8 cellular contexts compared by ENCODE assay signal in the genomic region with DNA sequence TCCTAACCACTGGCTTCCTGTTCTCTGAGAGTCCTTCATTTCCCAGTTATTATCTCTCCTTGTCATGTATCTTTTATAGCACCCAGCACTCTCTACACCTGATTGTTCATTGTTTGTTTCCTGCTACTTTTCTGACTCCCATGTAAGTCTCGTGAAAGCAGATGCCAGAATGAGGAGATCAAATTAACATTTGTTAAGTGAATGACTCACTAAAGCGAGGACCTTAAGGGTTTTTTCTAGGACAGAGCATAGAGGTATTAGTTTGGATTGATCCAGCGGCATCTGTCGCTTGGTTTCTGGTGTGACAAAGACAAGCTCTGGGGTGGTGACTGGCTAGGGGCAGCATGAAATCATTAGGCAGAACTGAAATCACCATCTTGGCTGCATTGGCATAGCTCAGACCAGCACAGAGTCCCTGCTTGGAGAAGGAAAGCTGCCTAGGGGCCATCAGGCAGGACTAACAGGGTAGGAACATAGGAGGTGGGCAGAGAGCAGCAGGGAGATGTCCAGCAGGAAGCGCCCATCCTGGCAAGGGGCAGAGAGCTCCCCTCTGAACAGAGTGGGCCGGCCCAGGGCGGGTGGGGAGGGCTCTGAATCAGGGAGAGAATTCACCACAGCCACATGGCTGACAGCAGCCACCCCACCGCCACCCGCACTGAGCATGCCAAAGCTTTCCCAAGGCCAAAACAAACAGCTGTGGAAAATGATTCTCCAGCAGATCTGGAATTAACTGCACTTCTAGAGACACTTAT.
DNase-seq lines count a peak whose midpoint lies in the region; ATAC-seq and TF ChIP-seq lines count a peak whose summit lies in the region.

No MANE protein-coding gene starts in this region.

- peaks cover 11% of the 10 kb centered on the region for H3K4me1 ChIP-seq in IMR-90 (ENCODE audit: control insufficient read depth, insufficient read depth, low read length)

- no peak overlapping the region for H3K9ac ChIP-seq in IMR-90 (ENCODE audit: low read depth, low read length)

- TF ChIP-seq POLR2A in IMR-90 (IDR thresholded peaks at IDR 0.05; ENCODE audit: low read depth, low read length), result no peak

- 0 out of 2 replicates have a peak overlapping the region, but pooled peaks have one; percentile 9 for H2AK5ac ChIP-seq in IMR-90 (ENCODE audit: low read depth, low read length)

- peak overlapping the region; percentile 66 for H2AK9ac ChIP-seq in IMR-90 (replicated peaks; ENCODE audit: low read depth, low read length, poor library complexity)

- no peak overlapping the region for H3K56ac ChIP-seq in IMR-90 (ENCODE audit: extremely low read depth, insufficient read depth, low read length)

- WGBS in IMR-90 (ENCODE audit: extremely low coverage in 2 of 2, insufficient read length in 1 of 2), 2 experiments, result 80% methylated on average over 2 of the region's 9 CpGs; no CpG with 5 or more reads in 1 of the 2 experiments

- peak overlapping the region; percentile 40; the same call in 1 of the 2 replicates for H3K14ac ChIP-seq in IMR-90 (replicated peaks; ENCODE audit: low read depth, low read length)

- no peak overlapping the region for H2BK5ac ChIP-seq in IMR-90 (ENCODE audit: low read depth, low read length, poor library complexity, severe bottlenecking)

- H2AFZ ChIP-seq in IMR-90 (replicated peaks; ENCODE audit: low read length, poor library complexity), result peak overlapping the region; percentile 83

- H3K4ac ChIP-seq in IMR-90 (ENCODE audit: low read depth, low read length), result peak overlapping the region; percentile 5; the same call in 1 of the 2 replicates

- 0 out of 3 replicates have a peak overlapping the region, but pooled peaks have one; percentile 44 for H2BK15ac ChIP-seq in IMR-90 (ENCODE audit: low read depth, low read length)

- peak overlapping the region; percentile 52; the same call in 1 of the 2 replicates for H3K18ac ChIP-seq in IMR-90 (ENCODE audit: low read depth, low read length)

- DNase-seq in AG08395 (ENCODE audit: low spot score), result peak; percentile 82
- peak; percentile 46 for DNase-seq in IMR-90
- DNase-seq in T1000 (lab: John Stamatoyannopoulos, UW), result peak; percentile 10
- peak; percentile 28 for DNase-seq in iPS DF 19.7 (ENCODE audit: low read depth, low spot score)
- no peak for DNase-seq in germinal center (ENCODE audit: low spot score)
- DNase-seq in NCI-H526 (lab: John Stamatoyannopoulos, UW), result no peak
- no peak for DNase-seq in brain microvascular endothelial cell

- peak overlapping the region; percentile 55; the same call in 1 of the 2 replicates for H3K4me2 ChIP-seq in IMR-90 (ENCODE audit: low read depth, low read length)

- H4K20me1 ChIP-seq in IMR-90 (ENCODE audit: insufficient read depth, low read length), result no peaks in the 10 kb centered on the region

- dilution Hi-C loops in IMR-90 (cut with HindIII; ENCODE audit: low sequenced_read_pairs, unreplicated experiment), result no loop called here

- ATAC-seq in IMR-90 (ENCODE audit: low read depth) (peak; percentile 67), GM18519 (IDR thresholded peaks at IDR 0.05; ENCODE audit: low FRiP score, unreplicated experiment) (no peak)

- intact Hi-C loops in IMR-90 (cut with micrococcal nuclease), result no loop called here

- H4K91ac ChIP-seq in IMR-90 (ENCODE audit: insufficient read depth, low read depth, low read length), result no peak overlapping the region

- H3K4me3 ChIP-seq in IMR-90 (ENCODE audit: insufficient read depth, low read depth, low read length) (no peak overlapping the region), brain microvascular endothelial cell (ENCODE audit: low read depth, low read length) (no peak overlapping the region)

- peaks cover 7% of the 10 kb centered on the region for H3K9me1 ChIP-seq in IMR-90 (ENCODE audit: insufficient read depth, low read length)

- POLR2A ChIA-PET in IMR-90 (lab: Charles Lee; ENCODE audit: unreplicated experiment), result no interaction called here

- in situ Hi-C loops in IMR-90 (cut with MboI; ENCODE audit: low sequenced_read_pairs), result no loop called here
- in situ Hi-C loops in brain microvascular endothelial cell (cut with HindIII; ENCODE audit: low pct_ligation_motif_present, low sequenced_read_pairs), result no loop called here

- H3K79me1 ChIP-seq in IMR-90 (ENCODE audit: low read depth in 1 of 2, low read length in 2 of 2), result no peaks in the 10 kb centered on the region

- no peak overlapping the region; a peak in 1 of 4 replicates for H4K8ac ChIP-seq in IMR-90 (ENCODE audit: low read depth in 2 of 2, low read length in 2 of 2)

- 0 out of 2 replicates have a peak overlapping the region, but pooled peaks have one; percentile 14 for H2BK20ac ChIP-seq in IMR-90 (ENCODE audit: low read depth, low read length)

- CTCF ChIA-PET in IMR-90 (lab: Yijun Ruan, JAX), result no interaction called here

- H3K9me3 ChIP-seq in IMR-90 (ENCODE audit: control insufficient read depth, insufficient read depth, low read length), result no peaks in the 10 kb centered on the region

- no peak overlapping the region for H4K5ac ChIP-seq in IMR-90 (ENCODE audit: low read depth, low read length)

- peak overlapping the region; percentile 53 for H2BK120ac ChIP-seq in IMR-90 (ENCODE audit: low read depth, low read length)

- BruUV-seq in IMR-90 (replicated peaks; lab: Mats Ljungman, UMichigan), result no TSS peak

- no peaks in the 10 kb centered on the region for H3K27me3 ChIP-seq in IMR-90 (ENCODE audit: control insufficient read depth, insufficient read depth, low read length)
- H3K27me3 ChIP-seq in brain microvascular endothelial cell (replicated peaks), result no peaks in the 10 kb centered on the region

- no peak for TF ChIP-seq RAD21 in IMR-90 (IDR thresholded peaks at IDR 0.05; ENCODE audit: low read length)

- TF ChIP-seq CTCF in IMR-90 (conservative IDR thresholded peaks at IDR 0.05; ENCODE audit: low read depth, low read length) (no peak), brain microvascular endothelial cell (IDR thresholded peaks at IDR 0.05; ENCODE audit: low read depth, low read length, missing control alignments) (no peak)

- H3K23ac ChIP-seq in IMR-90 (ENCODE audit: low read depth, low read length), result no peak overlapping the region

- H3K36me3 ChIP-seq in IMR-90 (ENCODE audit: control insufficient read depth, insufficient read depth, low read length) (no peaks in the 10 kb centered on the region), brain microvascular endothelial cell (replicated peaks) (no peaks in the 10 kb centered on the region)

- H3K27ac ChIP-seq in IMR-90 (ENCODE audit: insufficient read depth, low read length), result no peak overlapping the region
- H3K27ac ChIP-seq in brain microvascular endothelial cell, result no peak overlapping the region

TF ChIP-seq in IMR-90, 13 proteins besides CTCF, POLR2A, EP300 and RAD21:
- no peak for TF ChIP-seq FOS (IDR thresholded peaks at IDR 0.05; ENCODE audit: low read depth, low read length)
- no peak for TF ChIP-seq NFE2L2 (IDR thresholded peaks at IDR 0.05; ENCODE audit: low read depth, low read length)
- no peak for TF ChIP-seq MAZ (IDR thresholded peaks at IDR 0.05; ENCODE audit: borderline replicate concordance, low read depth, low read length)
- TF ChIP-seq BHLHE40 (IDR thresholded peaks at IDR 0.05; ENCODE audit: low read depth, low read length), result 0 out of 2 replicates have a peak, but pooled peaks have one; percentile 21
- TF ChIP-seq, protein P1, sequence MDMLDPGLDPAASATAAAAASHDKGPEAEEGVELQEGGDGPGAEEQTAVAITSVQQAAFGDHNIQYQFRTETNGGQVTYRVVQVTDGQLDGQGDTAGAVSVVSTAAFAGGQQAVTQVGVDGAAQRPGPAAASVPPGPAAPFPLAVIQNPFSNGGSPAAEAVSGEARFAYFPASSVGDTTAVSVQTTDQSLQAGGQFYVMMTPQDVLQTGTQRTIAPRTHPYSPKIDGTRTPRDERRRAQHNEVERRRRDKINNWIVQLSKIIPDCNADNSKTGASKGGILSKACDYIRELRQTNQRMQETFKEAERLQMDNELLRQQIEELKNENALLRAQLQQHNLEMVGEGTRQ (IDR thresholded peaks at IDR 0.05; ENCODE audit: low read depth, low read length), result no peak
- TF ChIP-seq, protein P2, sequence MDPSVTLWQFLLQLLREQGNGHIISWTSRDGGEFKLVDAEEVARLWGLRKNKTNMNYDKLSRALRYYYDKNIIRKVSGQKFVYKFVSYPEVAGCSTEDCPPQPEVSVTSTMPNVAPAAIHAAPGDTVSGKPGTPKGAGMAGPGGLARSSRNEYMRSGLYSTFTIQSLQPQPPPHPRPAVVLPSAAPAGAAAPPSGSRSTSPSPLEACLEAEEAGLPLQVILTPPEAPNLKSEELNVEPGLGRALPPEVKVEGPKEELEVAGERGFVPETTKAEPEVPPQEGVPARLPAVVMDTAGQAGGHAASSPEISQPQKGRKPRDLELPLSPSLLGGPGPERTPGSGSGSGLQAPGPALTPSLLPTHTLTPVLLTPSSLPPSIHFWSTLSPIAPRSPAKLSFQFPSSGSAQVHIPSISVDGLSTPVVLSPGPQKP (IDR thresholded peaks at IDR 0.05; ENCODE audit: borderline replicate concordance, low read depth, low read length), result no peak

Comparison
In these comparisons a context has a peak if more than half of its experiments do, and no peak if none do; other contexts are left out.
1. DNase-seq: peak in AG08395 (single experiment), IMR-90 (single experiment), T1000 (single experiment) and iPS DF 19.7 (single experiment); none in germinal center (single experiment), NCI-H526 (0 of 2) and brain microvascular endothelial cell (single experiment).